Comparison of ENCODE assay signal across 14 cellular contexts in genomic region chr11:109026891-109027489, GRCh38.
"Had no signal": no experiment of that assay in that cellular context is flagged by ENCODE, and none has a peak within 500 bp of the region (broad histone marks: within the 10 kb centered on the region; RNA-seq: fewer than 3 reads in every experiment).

No MANE protein-coding gene starts in this region.

- H3K27ac Mint-ChIP-seq: activated CD4-positive, alpha-beta memory T cell treated with anti-CD3 and anti-CD28 coated beads, Interleukin-2, amount 10 ng/mL, durations not matched to agents 7 days and 5 days; activated naive CD8-positive, alpha-beta T cell treated with anti-CD3 and anti-CD28 coated beads for 36 hours; natural killer cell; progenitor cell of endocrine pancreas; stimulated activated effector memory CD8-positive, alpha-beta T cell treated with anti-CD3 and anti-CD28 coated beads, Interleukin-12 subunit alpha, Interleukin-12 subunit beta, amount 100 ng/mL, for 72 hours had no signal

- H3K4me1 ChIP-seq: tibial nerve had no signal

- H3K4me1 Mint-ChIP-seq: activated CD4-positive, alpha-beta memory T cell treated with anti-CD3 and anti-CD28 coated beads, Interleukin-2, amount 10 ng/mL, durations not matched to agents 7 days and 5 days; activated naive CD8-positive, alpha-beta T cell treated with anti-CD3 and anti-CD28 coated beads for 36 hours; natural killer cell; stimulated activated effector memory CD8-positive, alpha-beta T cell treated with anti-CD3 and anti-CD28 coated beads, Interleukin-12 subunit alpha, Interleukin-12 subunit beta, amount 100 ng/mL, for 72 hours had no signal

- H3K36me3 Mint-ChIP-seq: activated naive CD8-positive, alpha-beta T cell treated with anti-CD3 and anti-CD28 coated beads for 36 hours; natural killer cell; stimulated activated effector memory CD8-positive, alpha-beta T cell treated with anti-CD3 and anti-CD28 coated beads, Interleukin-12 subunit alpha, Interleukin-12 subunit beta, amount 100 ng/mL, for 72 hours had no signal

- H3K9me3 Mint-ChIP-seq: activated CD4-positive, alpha-beta memory T cell treated with anti-CD3 and anti-CD28 coated beads, Interleukin-2, amount 10 ng/mL, durations not matched to agents 7 days and 5 days; natural killer cell had no signal

- ATAC-seq: natural killer cell; right cardiac atrium; stimulated activated effector memory CD8-positive, alpha-beta T cell treated with anti-CD3 and anti-CD28 coated beads, Interleukin-12 subunit alpha, Interleukin-12 subunit beta, amount 100 ng/mL, for 72 hours had no signal

- H3K27me3 ChIP-seq: cardiac muscle cell, tibial nerve had no signal

- H3K4me3 Mint-ChIP-seq: activated CD4-positive, alpha-beta memory T cell treated with anti-CD3 and anti-CD28 coated beads, Interleukin-2, amount 10 ng/mL, durations not matched to agents 7 days and 5 days; activated naive CD8-positive, alpha-beta T cell treated with anti-CD3 and anti-CD28 coated beads for 36 hours; natural killer cell; stimulated activated effector memory CD8-positive, alpha-beta T cell treated with anti-CD3 and anti-CD28 coated beads, Interleukin-12 subunit alpha, Interleukin-12 subunit beta, amount 100 ng/mL, for 72 hours had no signal

- H3K27me3 Mint-ChIP-seq: activated CD4-positive, alpha-beta memory T cell treated with anti-CD3 and anti-CD28 coated beads, Interleukin-2, amount 10 ng/mL, durations not matched to agents 7 days and 5 days; progenitor cell of endocrine pancreas had no signal

- H3K4me3 ChIP-seq: cardiac muscle cell, tibial nerve had no signal

- DNase-seq: activated CD4-positive, alpha-beta memory T cell treated with anti-CD3 and anti-CD28 coated beads, Interleukin-2, amount 10 ng/mL, durations not matched to agents 7 days and 5 days; activated gamma-delta T cell; activated naive CD8-positive, alpha-beta T cell treated with anti-CD3 and anti-CD28 coated beads for 36 hours; activated T-cell treated with anti-CD3 and anti-CD28 coated beads, Interleukin-2, amount 50 U/mL, for 48 hours; aorta; cortex of kidney; effector CD8-positive, alpha-beta T cell; natural killer cell; nucleus accumbens; right cardiac atrium had no signal

- H3K36me3 ChIP-seq: cardiac muscle cell, tibial nerve had no signal
